In the genomic region with DNA sequence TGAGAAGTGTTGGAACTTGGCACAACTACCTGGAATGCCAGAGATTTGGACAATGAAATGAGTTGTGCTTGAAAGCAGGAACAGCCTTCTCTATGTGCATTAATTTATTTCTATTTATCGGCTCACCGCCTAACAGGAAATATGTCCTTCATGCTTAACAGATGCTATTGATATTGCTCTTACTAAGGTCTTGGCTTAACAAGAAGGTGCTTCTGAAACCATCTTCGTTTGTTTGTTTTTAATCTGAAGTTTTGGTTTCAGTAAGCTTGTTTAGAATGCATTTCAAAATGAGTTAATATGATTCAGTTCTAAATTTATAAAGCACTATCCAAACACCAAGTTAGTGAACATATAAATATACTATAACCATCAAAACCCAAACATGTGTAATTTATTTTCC, we compare ENCODE assay signal across 26 cellular contexts.
DNase-seq lines count a peak whose midpoint lies in the region; ATAC-seq and TF ChIP-seq lines count a peak whose summit lies in the region.
"Had no signal": no experiment of that assay in that cellular context is flagged by ENCODE, and none has a peak within 500 bp of the region (broad histone marks: within the 10 kb centered on the region; RNA-seq: fewer than 3 reads in every experiment).

No MANE protein-coding gene starts in this region.

- H3K4me3 ChIP-seq in GM23338 = no peak overlapping the region
- H3K4me3 ChIP-seq: Peyer's patch had no signal

- no peak for TF ChIP-seq CTCF in GM23338 (conservative IDR thresholded peaks at IDR 0.05; ENCODE audit: low read depth in 2 of 2)

- no peaks in the 10 kb centered on the region for H3K79me2 ChIP-seq in GM23338 (replicated peaks; ENCODE audit: insufficient read depth)

- no peaks in the 10 kb centered on the region for H3K27me3 Mint-ChIP-seq in GM23338 (ENCODE audit: insufficient read depth, low read depth, poor library complexity)
- H3K27me3 Mint-ChIP-seq: CD8-positive, alpha-beta memory T cell had no signal

- no peak overlapping the region for H3K4me3 Mint-ChIP-seq in GM23338
- H3K4me3 Mint-ChIP-seq: CD14-positive monocyte; CD8-positive, alpha-beta memory T cell; T-helper 1 cell treated with Interleukin-12 subunit alpha and Interleukin-12 subunit beta and Interleukin-4 antibody, amounts not matched to agents 30 μg/mL and 1 μg/mL, for 36 hours had no signal

- H3K36me3 Mint-ChIP-seq in GM23338 (ENCODE audit: low read depth) = no peaks in the 10 kb centered on the region
- H3K36me3 Mint-ChIP-seq: CD14-positive monocyte had no signal

- in situ Hi-C loops in ACHN (cut with HindIII; ENCODE audit: low pct_ligation_motif_present, low pct_unique_long_range_greater_than_20kb, low sequenced_read_pairs) = no loop called here

- no peaks in the 10 kb centered on the region for H3K4me1 ChIP-seq in GM23338 (ENCODE audit: insufficient read depth)
- H3K4me1 ChIP-seq: BE2C, Peyer's patch had no signal

- H3K27me3 ChIP-seq in GM23338 (ENCODE audit: insufficient read depth) = no peaks in the 10 kb centered on the region
- H3K27me3 ChIP-seq: BE2C, Peyer's patch had no signal

- H3K27ac Mint-ChIP-seq in GM23338 = no peak overlapping the region
- H3K27ac Mint-ChIP-seq: CD14-positive monocyte; T-helper 1 cell treated with Interleukin-12 subunit alpha and Interleukin-12 subunit beta and Interleukin-4 antibody, amounts not matched to agents 30 μg/mL and 1 μg/mL, for 36 hours had no signal

- no peaks in the 10 kb centered on the region for H3K36me3 ChIP-seq in GM23338 (ENCODE audit: insufficient read depth)
- H3K36me3 ChIP-seq: BE2C, Peyer's patch had no signal

- no peak overlapping the region for H3K27ac ChIP-seq in GM23338 (ENCODE audit: low read depth)
- H3K27ac ChIP-seq: Peyer's patch had no signal

- no peaks in the 10 kb centered on the region for H3K4me1 Mint-ChIP-seq in GM23338
- H3K4me1 Mint-ChIP-seq: CD14-positive monocyte had no signal

- no peaks in the 10 kb centered on the region for H4K20me1 ChIP-seq in GM23338 (replicated peaks; ENCODE audit: insufficient read depth)

- no peaks in the 10 kb centered on the region for H3F3A ChIP-seq in GM23338 (replicated peaks; ENCODE audit: low read depth)

- no peaks in the 10 kb centered on the region for H3K9me2 ChIP-seq in GM23338 (ENCODE audit: insufficient read depth)

- peak overlapping the region; percentile 45; the same call in 1 of the 2 replicates for H2AFZ ChIP-seq in GM23338

- no peak overlapping the region for H3K4me2 ChIP-seq in GM23338

- DNase-seq in GM23338 (ENCODE audit: low spot score) = no peak
- peak; percentile 2 for DNase-seq in astrocyte of the hippocampus (ENCODE audit: low read depth, low spot score)
- DNase-seq in nucleus accumbens (lab: John Stamatoyannopoulos, UW) = no peak
- no peak for DNase-seq in ACHN
- no peak for DNase-seq in stimulated activated naive CD8-positive, alpha-beta T cell treated with anti-CD3 and anti-CD28 coated beads, Interleukin-15, Interleukin-2, amounts not matched to agents 100 U/mL and 50 U/mL, for 24 hours
- DNase-seq in AG08396 (ENCODE audit: low spot score) = no peak
- DNase-seq: BE2C; CD8-positive, alpha-beta memory T cell; DMS 273 treated with DMSO at 0.1 percent for 48 hours; DMS79; GF-D8; KBM-7; NCI-H1105 treated with DMSO at 0.1 percent for 48 hours; NCI-H146; NCI-H1930; NCI-H2107; NCI-H69; OCI-M1; Peyer's patch; SHP77 treated with DMSO at 0.1 percent for 48 hours; SW 1271 had no signal

- no peaks in the 10 kb centered on the region for H3K9me3 Mint-ChIP-seq in GM23338
- H3K9me3 Mint-ChIP-seq: CD8-positive, alpha-beta memory T cell; T-helper 1 cell treated with Interleukin-12 subunit alpha and Interleukin-12 subunit beta and Interleukin-4 antibody, amounts not matched to agents 30 μg/mL and 1 μg/mL, for 36 hours had no signal

- ATAC-seq in GM19043 (IDR thresholded peaks at IDR 0.05; ENCODE audit: low read depth, unreplicated experiment) = peak; percentile 53
- ATAC-seq in GM23338 = no peak
- peak; percentile 43 for ATAC-seq in HG03159 (IDR thresholded peaks at IDR 0.05; ENCODE audit: unreplicated experiment)
- no peak for ATAC-seq in stimulated activated naive CD8-positive, alpha-beta T cell treated with anti-CD3 and anti-CD28 coated beads, Interleukin-15, Interleukin-2, amounts not matched to agents 100 U/mL and 50 U/mL, for 24 hours
- ATAC-seq: HCT116 had no signal

TF ChIP-seq in GM23338, 12 proteins besides CTCF, POLR2A, EP300 and RAD21 (continues in another document):
- TF ChIP-seq JUNB (IDR thresholded peaks at IDR 0.05; ENCODE audit: unreplicated experiment) (no peak), STAT1 (IDR thresholded peaks at IDR 0.05; ENCODE audit: unreplicated experiment) (no peak), EZH2phosphoT487 (IDR thresholded peaks at IDR 0.05; ENCODE audit: unreplicated experiment) (no peak), ZNF331 (CRISPR knock-in tag; IDR thresholded peaks at IDR 0.05; ENCODE audit: low read depth) (no peak), CREB1 (CRISPR knock-in tag; IDR thresholded peaks at IDR 0.05; ENCODE audit: low read depth) (no peak)
- TF ChIP-seq, protein P1, sequence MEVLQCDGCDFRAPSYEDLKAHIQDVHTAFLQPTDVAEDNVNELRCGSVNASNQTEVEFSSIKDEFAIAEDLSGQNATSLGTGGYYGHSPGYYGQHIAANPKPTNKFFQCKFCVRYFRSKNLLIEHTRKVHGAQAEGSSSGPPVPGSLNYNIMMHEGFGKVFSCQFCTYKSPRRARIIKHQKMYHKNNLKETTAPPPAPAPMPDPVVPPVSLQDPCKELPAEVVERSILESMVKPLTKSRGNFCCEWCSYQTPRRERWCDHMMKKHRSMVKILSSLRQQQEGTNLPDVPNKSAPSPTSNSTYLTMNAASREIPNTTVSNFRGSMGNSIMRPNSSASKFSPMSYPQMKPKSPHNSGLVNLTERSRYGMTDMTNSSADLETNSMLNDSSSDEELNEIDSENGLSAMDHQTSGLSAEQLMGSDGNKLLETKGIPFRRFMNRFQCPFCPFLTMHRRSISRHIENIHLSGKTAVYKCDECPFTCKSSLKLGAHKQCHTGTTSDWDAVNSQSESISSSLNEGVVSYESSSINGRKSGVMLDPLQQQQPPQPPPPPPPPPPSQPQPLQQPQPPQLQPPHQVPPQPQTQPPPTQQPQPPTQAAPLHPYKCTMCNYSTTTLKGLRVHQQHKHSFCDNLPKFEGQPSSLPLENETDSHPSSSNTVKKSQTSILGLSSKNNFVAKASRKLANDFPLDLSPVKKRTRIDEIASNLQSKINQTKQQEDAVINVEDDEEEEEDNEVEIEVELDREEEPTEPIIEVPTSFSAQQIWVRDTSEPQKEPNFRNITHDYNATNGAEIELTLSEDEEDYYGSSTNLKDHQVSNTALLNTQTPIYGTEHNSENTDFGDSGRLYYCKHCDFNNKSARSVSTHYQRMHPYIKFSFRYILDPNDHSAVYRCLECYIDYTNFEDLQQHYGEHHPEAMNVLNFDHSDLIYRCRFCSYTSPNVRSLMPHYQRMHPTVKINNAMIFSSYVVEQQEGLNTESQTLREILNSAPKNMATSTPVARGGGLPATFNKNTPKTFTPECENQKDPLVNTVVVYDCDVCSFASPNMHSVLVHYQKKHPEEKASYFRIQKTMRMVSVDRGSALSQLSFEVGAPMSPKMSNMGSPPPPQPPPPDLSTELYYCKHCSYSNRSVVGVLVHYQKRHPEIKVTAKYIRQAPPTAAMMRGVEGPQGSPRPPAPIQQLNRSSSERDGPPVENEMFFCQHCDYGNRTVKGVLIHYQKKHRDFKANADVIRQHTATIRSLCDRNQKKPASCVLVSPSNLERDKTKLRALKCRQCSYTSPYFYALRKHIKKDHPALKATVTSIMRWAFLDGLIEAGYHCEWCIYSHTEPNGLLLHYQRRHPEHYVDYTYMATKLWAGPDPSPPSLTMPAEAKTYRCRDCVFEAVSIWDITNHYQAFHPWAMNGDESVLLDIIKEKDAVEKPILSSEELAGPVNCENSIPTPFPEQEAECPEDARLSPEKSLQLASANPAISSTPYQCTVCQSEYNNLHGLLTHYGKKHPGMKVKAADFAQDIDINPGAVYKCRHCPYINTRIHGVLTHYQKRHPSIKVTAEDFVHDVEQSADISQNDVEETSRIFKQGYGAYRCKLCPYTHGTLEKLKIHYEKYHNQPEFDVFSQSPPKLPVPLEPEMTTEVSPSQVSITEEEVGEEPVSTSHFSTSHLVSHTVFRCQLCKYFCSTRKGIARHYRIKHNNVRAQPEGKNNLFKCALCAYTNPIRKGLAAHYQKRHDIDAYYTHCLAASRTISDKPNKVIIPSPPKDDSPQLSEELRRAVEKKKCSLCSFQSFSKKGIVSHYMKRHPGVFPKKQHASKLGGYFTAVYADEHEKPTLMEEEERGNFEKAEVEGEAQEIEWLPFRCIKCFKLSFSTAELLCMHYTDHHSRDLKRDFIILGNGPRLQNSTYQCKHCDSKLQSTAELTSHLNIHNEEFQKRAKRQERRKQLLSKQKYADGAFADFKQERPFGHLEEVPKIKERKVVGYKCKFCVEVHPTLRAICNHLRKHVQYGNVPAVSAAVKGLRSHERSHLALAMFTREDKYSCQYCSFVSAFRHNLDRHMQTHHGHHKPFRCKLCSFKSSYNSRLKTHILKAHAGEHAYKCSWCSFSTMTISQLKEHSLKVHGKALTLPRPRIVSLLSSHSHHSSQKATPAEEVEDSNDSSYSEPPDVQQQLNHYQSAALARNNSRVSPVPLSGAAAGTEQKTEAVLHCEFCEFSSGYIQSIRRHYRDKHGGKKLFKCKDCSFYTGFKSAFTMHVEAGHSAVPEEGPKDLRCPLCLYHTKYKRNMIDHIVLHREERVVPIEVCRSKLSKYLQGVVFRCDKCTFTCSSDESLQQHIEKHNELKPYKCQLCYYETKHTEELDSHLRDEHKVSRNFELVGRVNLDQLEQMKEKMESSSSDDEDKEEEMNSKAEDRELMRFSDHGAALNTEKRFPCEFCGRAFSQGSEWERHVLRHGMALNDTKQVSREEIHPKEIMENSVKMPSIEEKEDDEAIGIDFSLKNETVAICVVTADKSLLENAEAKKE (CRISPR knock-in tag; IDR thresholded peaks at IDR 0.05) = no peak
- TF ChIP-seq, protein P2, sequence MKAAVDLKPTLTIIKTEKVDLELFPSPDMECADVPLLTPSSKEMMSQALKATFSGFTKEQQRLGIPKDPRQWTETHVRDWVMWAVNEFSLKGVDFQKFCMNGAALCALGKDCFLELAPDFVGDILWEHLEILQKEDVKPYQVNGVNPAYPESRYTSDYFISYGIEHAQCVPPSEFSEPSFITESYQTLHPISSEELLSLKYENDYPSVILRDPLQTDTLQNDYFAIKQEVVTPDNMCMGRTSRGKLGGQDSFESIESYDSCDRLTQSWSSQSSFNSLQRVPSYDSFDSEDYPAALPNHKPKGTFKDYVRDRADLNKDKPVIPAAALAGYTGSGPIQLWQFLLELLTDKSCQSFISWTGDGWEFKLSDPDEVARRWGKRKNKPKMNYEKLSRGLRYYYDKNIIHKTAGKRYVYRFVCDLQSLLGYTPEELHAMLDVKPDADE (IDR thresholded peaks at IDR 0.05) = no peak

Comparison
In these comparisons a context has a peak if more than half of its experiments do, and no peak if none do; other contexts are left out.
1. ATAC-seq: peak in GM19043 (single experiment) and HG03159 (single experiment); none in GM23338 (single experiment) and stimulated activated naive CD8-positive, alpha-beta T cell treated with anti-CD3 and anti-CD28 coated beads, Interleukin-15, Interleukin-2, amounts not matched to agents 100 U/mL and 50 U/mL, for 24 hours (single experiment).